In genomic region chr10:90968448-90969086, GRCh38 we compare ENCODE assay signal across 12 cellular contexts. TPM values are rescaled to one million over a fixed set of nuclear protein-coding genes. Genes with fewer than 3 reads are reported as not detected.
DNase-seq lines count a peak whose midpoint lies in the region; ATAC-seq and TF ChIP-seq lines count a peak whose summit lies in the region.
"Had no signal": no experiment of that assay in that cellular context is flagged by ENCODE, and none has a peak within 500 bp of the region (broad histone marks: within the 10 kb centered on the region; RNA-seq: fewer than 3 reads in every experiment).

No MANE protein-coding gene starts in this region.

- no peak overlapping the region for H3K4me3 ChIP-seq in HAP-1
- no peak overlapping the region for H3K4me3 ChIP-seq in skeletal muscle cell (ENCODE audit: low read depth, low read length)
- no peak overlapping the region for H3K4me3 ChIP-seq in lower lobe of right lung

- H3K27ac Mint-ChIP-seq in activated T-cell treated with anti-CD3 and anti-CD28 coated beads, Interleukin-2, amount 50 U/mL, for 72 hours = no peak overlapping the region
- H3K27ac Mint-ChIP-seq: T-helper 1 cell treated with Interleukin-12 subunit alpha and Interleukin-12 subunit beta and Interleukin-4 antibody, amounts not matched to agents 30 μg/mL and 1 μg/mL, for 36 hours had no signal

- no peaks in the 10 kb centered on the region for H3K36me3 ChIP-seq in HAP-1 (replicated peaks)
- no peaks in the 10 kb centered on the region for H3K36me3 ChIP-seq in lower lobe of right lung

- no peaks in the 10 kb centered on the region for H3K27me3 Mint-ChIP-seq in activated T-cell treated with anti-CD3 and anti-CD28 coated beads, Interleukin-2, amount 50 U/mL, for 72 hours (ENCODE audit: low read depth)

- no peaks in the 10 kb centered on the region for H3K36me3 Mint-ChIP-seq in activated T-cell treated with anti-CD3 and anti-CD28 coated beads, Interleukin-2, amount 50 U/mL, for 72 hours (ENCODE audit: insufficient read depth in 2 of 2)

- no peak overlapping the region for H3K4me3 Mint-ChIP-seq in activated T-cell treated with anti-CD3 and anti-CD28 coated beads, Interleukin-2, amount 50 U/mL, for 72 hours
- H3K4me3 Mint-ChIP-seq: T-helper 1 cell treated with Interleukin-12 subunit alpha and Interleukin-12 subunit beta and Interleukin-4 antibody, amounts not matched to agents 30 μg/mL and 1 μg/mL, for 36 hours had no signal

- ATAC-seq in SK-N-SH treated with all-trans-retinoic acid at 6 μM for 48 hours (peak; percentile 94), foreskin keratinocyte (peak; percentile 52), lower lobe of right lung (no peak)
- ATAC-seq in activated T-cell treated with anti-CD3 and anti-CD28 coated beads, Interleukin-2, amount 50 U/mL, for 72 hours (replicated peaks in 1 of 2) = no peak

- H3K27me3 ChIP-seq in HAP-1 (ENCODE audit: low read depth) = no peaks in the 10 kb centered on the region
- H3K27me3 ChIP-seq in foreskin keratinocyte = peaks cover 35% of the 10 kb centered on the region
- H3K27me3 ChIP-seq in lower lobe of right lung (ENCODE audit: low read depth) = no peaks in the 10 kb centered on the region

- no peaks in the 10 kb centered on the region for H3K9me3 Mint-ChIP-seq in activated T-cell treated with anti-CD3 and anti-CD28 coated beads, Interleukin-2, amount 50 U/mL, for 72 hours
- H3K9me3 Mint-ChIP-seq: T-helper 1 cell treated with Interleukin-12 subunit alpha and Interleukin-12 subunit beta and Interleukin-4 antibody, amounts not matched to agents 30 μg/mL and 1 μg/mL, for 36 hours had no signal

- no peak for TF ChIP-seq CTCF in foreskin keratinocyte (conservative IDR thresholded peaks at IDR 0.05)
- no peak for TF ChIP-seq CTCF in lower lobe of right lung (IDR thresholded peaks at IDR 0.05)

- H3K27ac ChIP-seq in foreskin keratinocyte (no peak overlapping the region), lower lobe of right lung (no peak overlapping the region)

- intact Hi-C loops in lower lobe of right lung (cut with DNase I) = no loop called here

- H3K4me1 ChIP-seq in HAP-1 = peaks cover 10% of the 10 kb centered on the region; the same call in 1 of the 2 replicates
- no peaks in the 10 kb centered on the region for H3K4me1 ChIP-seq in foreskin keratinocyte
- H3K4me1 ChIP-seq in lower lobe of right lung = peaks cover 14% of the 10 kb centered on the region

- peak; percentile 21 to 58 for DNase-seq in HAP-1 (ENCODE audit: low spot score in 2 of 2)
- peak; percentile 32 to 75 for DNase-seq in foreskin keratinocyte
- DNase-seq in skeletal muscle cell (ENCODE audit: low read depth) = peak; percentile 92
- no peak for DNase-seq in activated T-cell treated with anti-CD3 and anti-CD28 coated beads, Interleukin-2, amount 50 U/mL, for 72 hours
- no peak for DNase-seq in activated CD8-positive, alpha-beta memory T cell treated with anti-CD3 and anti-CD28 coated beads, Interleukin-2, amount 50 U/mL, for 48 hours
- no peak for DNase-seq in lower lobe of right lung
- no peak for DNase-seq in AML-193 (lab: John Stamatoyannopoulos, UW)
- DNase-seq: aorta, DMS79 treated with DMSO at 0.1 percent for 48 hours, NCI-H82 had no signal

- H3K9me3 ChIP-seq in HAP-1 (no peaks in the 10 kb centered on the region), lower lobe of right lung (no peaks in the 10 kb centered on the region)

- in situ Hi-C loops in HAP-1 (cut with MboI; ENCODE audit: low sequenced_read_pairs) = no loop called here

- no peaks in the 10 kb centered on the region for H3K4me1 Mint-ChIP-seq in activated T-cell treated with anti-CD3 and anti-CD28 coated beads, Interleukin-2, amount 50 U/mL, for 72 hours (ENCODE audit: low read depth)

TF ChIP-seq in SK-N-SH treated with all-trans-retinoic acid at 6 μM for 48 hours, 23 proteins besides CTCF, POLR2A, EP300 and RAD21 (continues in another document):
- TF ChIP-seq CREB5 (CRISPR knock-in tag; IDR thresholded peaks at IDR 0.05; ENCODE audit: low read depth) (no peak), PATZ1 (CRISPR knock-in tag; IDR thresholded peaks at IDR 0.05; ENCODE audit: borderline replicate concordance) (peak; percentile 51; the same call in 1 of the 2 replicates), ZNF70 (CRISPR knock-in tag; IDR thresholded peaks at IDR 0.05) (no peak), RARB (CRISPR knock-in tag; IDR thresholded peaks at IDR 0.05) (no peak), POU6F1 (CRISPR knock-in tag; IDR thresholded peaks at IDR 0.05; ENCODE audit: borderline replicate concordance, low read depth) (no peak), ZFP3 (CRISPR knock-in tag; IDR thresholded peaks at IDR 0.05) (no peak), ZNF565 (CRISPR knock-in tag; conservative IDR thresholded peaks at IDR 0.05; ENCODE audit: low read depth) (no peak), PPARA (CRISPR knock-in tag; IDR thresholded peaks at IDR 0.05; ENCODE audit: borderline replicate concordance) (no peak), CSRNP3 (CRISPR knock-in tag; IDR thresholded peaks at IDR 0.05) (no peak), ZFP30 (CRISPR knock-in tag; IDR thresholded peaks at IDR 0.05) (no peak), OSR1 (CRISPR knock-in tag; IDR thresholded peaks at IDR 0.05) (no peak), GLIS3 (CRISPR knock-in tag; IDR thresholded peaks at IDR 0.05) (no peak), ISL1 (CRISPR knock-in tag; IDR thresholded peaks at IDR 0.05) (peak; percentile 94), ESRRG (CRISPR knock-in tag; IDR thresholded peaks at IDR 0.05) (no peak), ZC3H10 (CRISPR knock-in tag; IDR thresholded peaks at IDR 0.05) (peak; percentile 60), BACH2 (CRISPR knock-in tag; IDR thresholded peaks at IDR 0.05; ENCODE audit: borderline replicate concordance) (no peak), SNAI2 (CRISPR knock-in tag; IDR thresholded peaks at IDR 0.05) (no peak; the same call in 1 of the 2 replicates), ZNF8 (CRISPR knock-in tag; IDR thresholded peaks at IDR 0.05) (no peak), CSDC2 (CRISPR knock-in tag; IDR thresholded peaks at IDR 0.05) (no peak), TCF4 (CRISPR knock-in tag; IDR thresholded peaks at IDR 0.05; ENCODE audit: borderline replicate concordance) (no peak)

RNA-seq across cellular contexts. Expression of gene ANKRD1, which starts 47.7 kb away (rescaled TPM):
- total RNA-seq in foreskin keratinocyte (not detected in 2 replicates), lower lobe of right lung (47.5 TPM)
- 0.02 TPM in 1 of 2 replicates, not detected in the other for polyA plus RNA-seq in foreskin keratinocyte
- not detected for total RNA-seq in activated T-cell treated with anti-CD3 and anti-CD28 coated beads, Interleukin-2, amount 50 U/mL, for 72 hours

Comparison
In these comparisons a context has a peak if more than half of its experiments do, and no peak if none do; other contexts are left out.
1. DNase-seq: peak in HAP-1 (2 of 2), foreskin keratinocyte (2 of 2) and skeletal muscle cell (single experiment); none in activated T-cell treated with anti-CD3 and anti-CD28 coated beads, Interleukin-2, amount 50 U/mL, for 72 hours (0 of 2), activated CD8-positive, alpha-beta memory T cell treated with anti-CD3 and anti-CD28 coated beads, Interleukin-2, amount 50 U/mL, for 48 hours (single experiment), lower lobe of right lung (single experiment) and AML-193 (0 of 2).
2. ATAC-seq: peak in SK-N-SH treated with all-trans-retinoic acid at 6 μM for 48 hours (single experiment) and foreskin keratinocyte (single experiment); none in activated T-cell treated with anti-CD3 and anti-CD28 coated beads, Interleukin-2, amount 50 U/mL, for 72 hours (0 of 2) and lower lobe of right lung (0 of 2).
3. RNA of gene ANKRD1, which starts 47.7 kb away (total RNA-seq): 47.5 TPM in lower lobe of right lung (single experiment); not detected in foreskin keratinocyte and not detected in activated T-cell treated with anti-CD3 and anti-CD28 coated beads, Interleukin-2, amount 50 U/mL, for 72 hours; every median in the first group is over 10 times any median in the second.